ENCODE assay signal across 8 cellular contexts in genomic region chr3:32502944-32503286, GRCh38. TPM values are rescaled to one million over a fixed set of nuclear protein-coding genes. Genes with fewer than 3 reads are reported as not detected.
DNase-seq lines count a peak whose midpoint lies in the region; ATAC-seq and TF ChIP-seq lines count a peak whose summit lies in the region.

No MANE protein-coding gene starts in this region.

- intact Hi-C loops in colonic mucosa (cut with DNase I) = no loop called here

- H3K4me1 ChIP-seq in HUES6 (ENCODE audit: control insufficient read depth, insufficient read depth, low read length) = peaks cover 14% of the 10 kb centered on the region
- peaks cover 9% of the 10 kb centered on the region for H3K4me1 ChIP-seq in colonic mucosa
- peaks cover 37 to 47% of the 10 kb centered on the region in 2 experiments for H3K4me1 ChIP-seq in neutrophil (ENCODE audit: control insufficient read depth in 1 of 2, insufficient read depth in 1 of 2, low read depth in 1 of 2, low read length in 1 of 2)

- no peaks in the 10 kb centered on the region for H3K27me3 ChIP-seq in HUES6 (ENCODE audit: control insufficient read depth, insufficient read depth, low read length)
- H3K27me3 ChIP-seq in colonic mucosa = no peaks in the 10 kb centered on the region
- H3K27me3 ChIP-seq in neutrophil = no peaks in the 10 kb centered on the region

- H3K4me3 ChIP-seq in HUES6 (ENCODE audit: low read depth, low read length) (peak overlapping the region; percentile 97), colonic mucosa (peak overlapping the region; percentile 94), neutrophil (ENCODE audit: low read depth in 1 of 2, low read length in 1 of 2) (peak overlapping the region; percentile 75 to 95)

- H3K27ac ChIP-seq in HUES6 (ENCODE audit: low read depth, low read length) (no peak overlapping the region), colonic mucosa (peak overlapping the region; percentile 98), neutrophil (peak overlapping the region; percentile 97)

- peak; percentile 7 for ATAC-seq in GM18511 (IDR thresholded peaks at IDR 0.05; ENCODE audit: unreplicated experiment)

- H3K9me3 ChIP-seq in HUES6 (ENCODE audit: control insufficient read depth, insufficient read depth, low read depth, low read length) (no peaks in the 10 kb centered on the region), colonic mucosa (no peaks in the 10 kb centered on the region), neutrophil (no peaks in the 10 kb centered on the region)

- no peak overlapping the region for H3K9ac ChIP-seq in HUES6 (ENCODE audit: low read length)
- peak overlapping the region in 1 of 2 donors; percentile 82 for H3K9ac ChIP-seq in colonic mucosa (ENCODE audit: low read depth in 2 of 2, low read length in 2 of 2)

- DNase-seq in colonic mucosa = no peak
- no peak for DNase-seq in D341Med (ENCODE audit: low spot score)
- DNase-seq in NCI-H1105 (lab: John Stamatoyannopoulos, UW) = no peak
- no peak for DNase-seq in islet precursor cell
- DNase-seq in middle frontal gyrus (ENCODE audit: extremely low spot score, low spot score) = no peak

- no peak for TF ChIP-seq CTCF in colonic mucosa (IDR thresholded peaks at IDR 0.05)
- no peak for TF ChIP-seq CTCF in neutrophil (IDR thresholded peaks at IDR 0.05)

- no peaks in the 10 kb centered on the region for H3K36me3 ChIP-seq in HUES6 (ENCODE audit: control insufficient read depth, insufficient read depth, low read length)
- H3K36me3 ChIP-seq in colonic mucosa = no peaks in the 10 kb centered on the region
- H3K36me3 ChIP-seq in neutrophil = peaks cover 8% of the 10 kb centered on the region

RNA-seq across cellular contexts. Expression of gene CMTM6, which starts 0.3 kb away (rescaled TPM):
- 10 to 100 TPM; 55.3 to 73.7 TPM for total RNA-seq in colonic mucosa
